1 cellular context compared by ENCODE assay signal in the genomic region with DNA sequence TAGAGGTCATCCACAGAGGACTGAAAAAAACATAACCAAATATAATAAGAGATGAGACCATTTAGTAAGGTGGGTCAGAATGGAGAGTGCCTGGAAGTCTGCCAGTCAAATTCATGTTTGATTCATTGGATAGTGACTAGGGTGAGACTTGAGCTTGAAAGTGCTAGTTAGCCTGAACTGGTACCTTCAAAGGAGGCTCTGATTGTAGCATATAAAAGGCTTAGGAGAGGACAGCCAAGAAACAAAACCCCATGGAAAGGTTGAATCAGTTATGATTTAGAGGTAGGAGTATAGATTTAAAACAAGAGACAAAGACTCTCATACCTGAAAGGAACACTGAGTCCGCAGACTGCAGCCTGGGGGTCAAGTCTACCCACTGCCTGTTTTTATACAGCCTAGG.
TF ChIP-seq lines count a peak whose summit lies in the region.

No MANE protein-coding gene starts in this region.

TF ChIP-seq in HepG2, 621 proteins besides CTCF, POLR2A, EP300 and RAD21:
- TF ChIP-seq SAFB2 (CRISPR knock-in tag; IDR thresholded peaks at IDR 0.05; ENCODE audit: borderline replicate concordance, low read depth), result no peak
- no peak for TF ChIP-seq MIER2 (CRISPR knock-in tag; IDR thresholded peaks at IDR 0.05)
- TF ChIP-seq ZFYVE20 (CRISPR knock-in tag; IDR thresholded peaks at IDR 0.05; ENCODE audit: borderline replicate concordance, low read depth), result no peak
